ENCODE assay signal across 8 cellular contexts in genomic region chr1:200409761-200410565, GRCh38. TPM values are rescaled to one million over a fixed set of nuclear protein-coding genes. Genes with fewer than 3 reads are reported as not detected.
DNase-seq lines count a peak whose midpoint lies in the region; ATAC-seq and TF ChIP-seq lines count a peak whose summit lies in the region.

A gene with protein sequence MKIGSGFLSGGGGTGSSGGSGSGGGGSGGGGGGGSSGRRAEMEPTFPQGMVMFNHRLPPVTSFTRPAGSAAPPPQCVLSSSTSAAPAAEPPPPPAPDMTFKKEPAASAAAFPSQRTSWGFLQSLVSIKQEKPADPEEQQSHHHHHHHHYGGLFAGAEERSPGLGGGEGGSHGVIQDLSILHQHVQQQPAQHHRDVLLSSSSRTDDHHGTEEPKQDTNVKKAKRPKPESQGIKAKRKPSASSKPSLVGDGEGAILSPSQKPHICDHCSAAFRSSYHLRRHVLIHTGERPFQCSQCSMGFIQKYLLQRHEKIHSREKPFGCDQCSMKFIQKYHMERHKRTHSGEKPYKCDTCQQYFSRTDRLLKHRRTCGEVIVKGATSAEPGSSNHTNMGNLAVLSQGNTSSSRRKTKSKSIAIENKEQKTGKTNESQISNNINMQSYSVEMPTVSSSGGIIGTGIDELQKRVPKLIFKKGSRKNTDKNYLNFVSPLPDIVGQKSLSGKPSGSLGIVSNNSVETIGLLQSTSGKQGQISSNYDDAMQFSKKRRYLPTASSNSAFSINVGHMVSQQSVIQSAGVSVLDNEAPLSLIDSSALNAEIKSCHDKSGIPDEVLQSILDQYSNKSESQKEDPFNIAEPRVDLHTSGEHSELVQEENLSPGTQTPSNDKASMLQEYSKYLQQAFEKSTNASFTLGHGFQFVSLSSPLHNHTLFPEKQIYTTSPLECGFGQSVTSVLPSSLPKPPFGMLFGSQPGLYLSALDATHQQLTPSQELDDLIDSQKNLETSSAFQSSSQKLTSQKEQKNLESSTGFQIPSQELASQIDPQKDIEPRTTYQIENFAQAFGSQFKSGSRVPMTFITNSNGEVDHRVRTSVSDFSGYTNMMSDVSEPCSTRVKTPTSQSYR (minus strand): TSS chr1:200410036. CDS start chr1:200409705, 331 bp downstream.

- peak within 1 kb of the TSS; percentile 82 to 86 for H3K9ac ChIP-seq in mucosa of rectum (ENCODE audit: low read depth in 1 of 2, low read length in 2 of 2)

- H3K27ac ChIP-seq in mucosa of rectum (ENCODE audit: low read depth in 2 of 2, low read length in 2 of 2), result peak within 1 kb of the TSS; percentile 54 to 78

- H3K36me3 ChIP-seq in mucosa of rectum (ENCODE audit: control insufficient read depth in 2 of 2, insufficient read depth in 2 of 2, low read length in 2 of 2), result no peaks in the 10 kb centered on the region

- peaks cover 5 to 9% of the 10 kb centered on the region in 2 donors for H3K4me1 ChIP-seq in mucosa of rectum (ENCODE audit: control insufficient read depth in 2 of 2, insufficient read depth in 2 of 2, low read length in 2 of 2)

- H3K27me3 ChIP-seq in mucosa of rectum (ENCODE audit: control insufficient read depth in 2 of 2, insufficient read depth in 2 of 2, low read length in 2 of 2), result no peaks in the 10 kb centered on the region

- TF ChIP-seq POLR2A in erythroblast (IDR thresholded peaks at IDR 0.05; ENCODE audit: low read length), result peak; percentile 66

- peak within 1 kb of the TSS; percentile 90 to 91 for H3K4me3 ChIP-seq in mucosa of rectum (ENCODE audit: low read length in 2 of 2)

- peak; percentile 95 for ATAC-seq in GM21737 (IDR thresholded peaks at IDR 0.05; ENCODE audit: unreplicated experiment)

- DNase-seq in DMS79 (lab: John Stamatoyannopoulos, UW) (peak; percentile 96), KG1 (lab: John Stamatoyannopoulos, UW) (peak; percentile 86), erythroblast (lab: John Stamatoyannopoulos, UW) (peak; percentile 94 to 96)
- peak; percentile 95 for DNase-seq in activated T-cell treated with anti-CD3 and anti-CD28 coated beads, Interleukin-2, amount 50 U/mL, for 1 hour
- peak; percentile 87 to 91 for DNase-seq in stimulated activated CD8-positive, alpha-beta memory T cell treated with anti-CD3 and anti-CD28 coated beads, Interleukin-4, amount 100 ng/mL, for 4 hours (ENCODE audit: low read depth in 2 of 2, low spot score in 1 of 2)

- H3K9me3 ChIP-seq in mucosa of rectum (ENCODE audit: control insufficient read depth in 2 of 2, low read length in 2 of 2), result no peaks in the 10 kb centered on the region

TF ChIP-seq in PFSK-1, 5 proteins besides CTCF, POLR2A, EP300 and RAD21:
- TF ChIP-seq, protein P1, sequence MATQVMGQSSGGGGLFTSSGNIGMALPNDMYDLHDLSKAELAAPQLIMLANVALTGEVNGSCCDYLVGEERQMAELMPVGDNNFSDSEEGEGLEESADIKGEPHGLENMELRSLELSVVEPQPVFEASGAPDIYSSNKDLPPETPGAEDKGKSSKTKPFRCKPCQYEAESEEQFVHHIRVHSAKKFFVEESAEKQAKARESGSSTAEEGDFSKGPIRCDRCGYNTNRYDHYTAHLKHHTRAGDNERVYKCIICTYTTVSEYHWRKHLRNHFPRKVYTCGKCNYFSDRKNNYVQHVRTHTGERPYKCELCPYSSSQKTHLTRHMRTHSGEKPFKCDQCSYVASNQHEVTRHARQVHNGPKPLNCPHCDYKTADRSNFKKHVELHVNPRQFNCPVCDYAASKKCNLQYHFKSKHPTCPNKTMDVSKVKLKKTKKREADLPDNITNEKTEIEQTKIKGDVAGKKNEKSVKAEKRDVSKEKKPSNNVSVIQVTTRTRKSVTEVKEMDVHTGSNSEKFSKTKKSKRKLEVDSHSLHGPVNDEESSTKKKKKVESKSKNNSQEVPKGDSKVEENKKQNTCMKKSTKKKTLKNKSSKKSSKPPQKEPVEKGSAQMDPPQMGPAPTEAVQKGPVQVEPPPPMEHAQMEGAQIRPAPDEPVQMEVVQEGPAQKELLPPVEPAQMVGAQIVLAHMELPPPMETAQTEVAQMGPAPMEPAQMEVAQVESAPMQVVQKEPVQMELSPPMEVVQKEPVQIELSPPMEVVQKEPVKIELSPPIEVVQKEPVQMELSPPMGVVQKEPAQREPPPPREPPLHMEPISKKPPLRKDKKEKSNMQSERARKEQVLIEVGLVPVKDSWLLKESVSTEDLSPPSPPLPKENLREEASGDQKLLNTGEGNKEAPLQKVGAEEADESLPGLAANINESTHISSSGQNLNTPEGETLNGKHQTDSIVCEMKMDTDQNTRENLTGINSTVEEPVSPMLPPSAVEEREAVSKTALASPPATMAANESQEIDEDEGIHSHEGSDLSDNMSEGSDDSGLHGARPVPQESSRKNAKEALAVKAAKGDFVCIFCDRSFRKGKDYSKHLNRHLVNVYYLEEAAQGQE (IDR thresholded peaks at IDR 0.05; ENCODE audit: insufficient read depth in 1 of 2, low read depth in 2 of 2, low read length in 2 of 2), result no peak
- peak; percentile 23; the same call in 1 of the 2 replicates for TF ChIP-seq TAF1 (IDR thresholded peaks at IDR 0.05; ENCODE audit: borderline replicate concordance, insufficient read depth, low read length)
- peak; percentile 87 for TF ChIP-seq POLR2AphosphoS5 (IDR thresholded peaks at IDR 0.05; ENCODE audit: low read depth, low read length)

RNA-seq across cellular contexts. Expression of the gene that starts here (rescaled TPM):
- 7.1 TPM for polyA plus RNA-seq in PFSK-1 (2012; ENCODE audit: insufficient read length, low read depth)

Comparison
In these comparisons a context has a peak if more than half of its experiments do, and no peak if none do; other contexts are left out.
1. Peak in every context shown above with its lines: DNase-seq, ATAC-seq, H3K4me3 ChIP-seq and H3K27ac ChIP-seq.